14 cellular contexts compared by ENCODE assay signal in the genomic region with DNA sequence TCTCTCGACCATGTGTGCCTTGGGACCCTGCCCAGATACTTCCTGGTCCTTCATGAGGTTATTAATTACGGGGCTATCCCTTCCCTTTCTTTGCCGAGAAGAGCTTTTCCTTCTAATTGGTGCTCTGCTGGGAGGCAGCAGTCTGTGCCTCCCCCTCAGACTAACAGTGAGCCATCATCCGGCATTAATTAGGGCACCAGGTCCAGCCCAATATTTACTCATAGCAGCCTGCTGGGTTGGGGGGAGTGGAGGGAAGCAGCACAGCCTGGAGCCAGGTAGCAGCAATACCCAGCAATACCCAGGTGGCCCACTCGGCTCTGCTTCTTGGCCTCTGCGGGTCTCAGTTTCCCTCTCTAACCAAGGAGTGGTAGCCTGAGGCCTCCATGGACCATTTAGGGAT. TPM values are rescaled to one million over a fixed set of nuclear protein-coding genes. Genes with fewer than 3 reads are reported as not detected.
"Had no signal": no experiment of that assay in that cellular context is flagged by ENCODE, and none has a peak within 500 bp of the region (broad histone marks: within the 10 kb centered on the region; RNA-seq: fewer than 3 reads in every experiment).

No MANE protein-coding gene starts in this region.

- H3K27me3 ChIP-seq: esophagus muscularis mucosa, gastroesophageal sphincter, thyroid gland had no signal

- DNase-seq: activated CD4-positive, alpha-beta memory T cell treated with anti-CD3 and anti-CD28 coated beads, Interleukin-2, amount 10 ng/mL, durations not matched to agents 7 days and 5 days; activated CD4-positive, alpha-beta T cell treated with anti-CD3 and anti-CD28 coated beads for 48 hours; activated CD4-positive, CD25-positive, alpha-beta regulatory T cell; activated CD8-positive, alpha-beta memory T cell treated with anti-CD3 and anti-CD28 coated beads, Interleukin-2, amount 10 ng/mL, durations not matched to agents 7 days and 5 days; activated naive CD8-positive, alpha-beta T cell treated with anti-CD3 and anti-CD28 coated beads for 36 hours; amniotic stem cell; effector CD4-positive, alpha-beta T cell; right cardiac atrium; stimulated activated CD4-positive, alpha-beta T cell treated with anti-CD3 and anti-CD28 coated beads, Interleukin-2, amount 100 ng/mL, for 24 hours; stimulated activated naive CD4-positive, alpha-beta T cell treated with Interleukin-2 at 50 U/mL for 16 hours; thyroid gland had no signal

- H3K9me3 ChIP-seq: esophagus muscularis mucosa, gastroesophageal sphincter, thyroid gland had no signal

- FAIRE-seq: endothelial cell of umbilical vein had no signal

- H3K27ac ChIP-seq: esophagus muscularis mucosa, gastroesophageal sphincter, thyroid gland had no signal

- H3K4me3 ChIP-seq: esophagus muscularis mucosa, gastroesophageal sphincter, thyroid gland had no signal

- H3K36me3 ChIP-seq: esophagus muscularis mucosa, gastroesophageal sphincter, thyroid gland had no signal

- H3K4me1 ChIP-seq: gastroesophageal sphincter, thyroid gland had no signal

RNA-seq across cellular contexts. Expression of a gene that starts 20.1 kb away (rescaled TPM):
- total RNA-seq: endothelial cell of umbilical vein had no signal
